8 cellular contexts compared by ENCODE assay signal in genomic region chrX:129540725-129541184, GRCh38. TPM values are rescaled to one million over a fixed set of nuclear protein-coding genes. Genes with fewer than 3 reads are reported as not detected.
DNase-seq lines count a peak whose midpoint lies in the region; ATAC-seq and TF ChIP-seq lines count a peak whose summit lies in the region.

No MANE protein-coding gene starts in this region.

- H3K27ac Mint-ChIP-seq in activated CD8-positive, alpha-beta T cell treated with anti-CD3 and anti-CD28 coated beads, Interleukin-2, amount 10 ng/mL, durations not matched to agents 7 days and 5 days: no peak overlapping the region

- H3K4me1 Mint-ChIP-seq in activated CD8-positive, alpha-beta T cell treated with anti-CD3 and anti-CD28 coated beads, Interleukin-2, amount 10 ng/mL, durations not matched to agents 7 days and 5 days (ENCODE audit: low read depth): peaks cover 2% of the 10 kb centered on the region

- peak overlapping the region; percentile 46 for H3K4me3 Mint-ChIP-seq in activated CD8-positive, alpha-beta T cell treated with anti-CD3 and anti-CD28 coated beads, Interleukin-2, amount 10 ng/mL, durations not matched to agents 7 days and 5 days

- H3K36me3 Mint-ChIP-seq in activated CD8-positive, alpha-beta T cell treated with anti-CD3 and anti-CD28 coated beads, Interleukin-2, amount 10 ng/mL, durations not matched to agents 7 days and 5 days (ENCODE audit: low read depth): no peaks in the 10 kb centered on the region

- POLR2A ChIA-PET in AG04449 (lab: Yijun Ruan, JAX): interaction anchor here (1.6 kb wide), 1 partner anchor 17 kb away, joined by 4 read pairs; the partner anchor contains the start of gene SMARCA1
- POLR2A ChIA-PET in activated CD8-positive, alpha-beta T cell treated with anti-CD3 and anti-CD28 coated beads, Interleukin-2, amount 10 ng/mL, durations not matched to agents 7 days and 5 days (lab: Charles Lee): no interaction called here

- peak overlapping the region; percentile 65 for H3K4me3 ChIP-seq in AG04449 (ENCODE audit: low read depth, low read length)
- H3K4me3 ChIP-seq in HUES48 (ENCODE audit: low read depth, low read length): peak overlapping the region; percentile 80

- DNase-seq in AG04449 (ENCODE audit: low read depth, low spot score): no peak
- DNase-seq in activated CD8-positive, alpha-beta T cell treated with anti-CD3 and anti-CD28 coated beads, Interleukin-2, amount 10 ng/mL, durations not matched to agents 7 days and 5 days: no peak
- DNase-seq in Right ventricle myocardium superior: peak; percentile 34
- DNase-seq in retina: peak; percentile 30
- DNase-seq in SW 1271 (lab: John Stamatoyannopoulos, UW): no peak
- DNase-seq in activated effector memory CD4-positive, alpha-beta T cell treated with anti-CD3 and anti-CD28 coated beads, Interleukin-2, amount 50 U/mL, for 16 hours: no peak

- peak; percentile 46 for ATAC-seq in GM19023 (IDR thresholded peaks at IDR 0.05; ENCODE audit: unreplicated experiment)
- peak; percentile 36 for ATAC-seq in activated CD8-positive, alpha-beta T cell treated with anti-CD3 and anti-CD28 coated beads, Interleukin-2, amount 10 ng/mL, durations not matched to agents 7 days and 5 days
- ATAC-seq in Right ventricle myocardium superior (ENCODE audit: poor library complexity): peak; percentile 58

- peaks cover 13% of the 10 kb centered on the region for H3K27me3 Mint-ChIP-seq in activated CD8-positive, alpha-beta T cell treated with anti-CD3 and anti-CD28 coated beads, Interleukin-2, amount 10 ng/mL, durations not matched to agents 7 days and 5 days (ENCODE audit: low read depth)

- CTCF ChIA-PET in AG04449 (lab: Yijun Ruan, JAX): interaction anchor here (0.7 to 1.0 kb wide), 5 partner anchors 10 to 18 kb away, joined by 3 to 8 read pairs (median 4); partner anchors contain the start of gene SMARCA1
- CTCF ChIA-PET in activated CD8-positive, alpha-beta T cell treated with anti-CD3 and anti-CD28 coated beads, Interleukin-2, amount 10 ng/mL, durations not matched to agents 7 days and 5 days (lab: Charles Lee): no interaction called here

- no peaks in the 10 kb centered on the region for H3K27me3 ChIP-seq in HUES48 (ENCODE audit: control insufficient read depth, insufficient read depth, low read length)

- no peaks in the 10 kb centered on the region for H3K9me3 ChIP-seq in HUES48 (ENCODE audit: control insufficient read depth, insufficient read depth, low read length)

- peak overlapping the region; percentile 74 for H3K9ac ChIP-seq in HUES48 (ENCODE audit: low read depth, low read length)

- no peak for TF ChIP-seq CTCF in AG04449 (IDR thresholded peaks at IDR 0.05; ENCODE audit: insufficient read depth, low read length, missing control alignments)

- peaks cover 25% of the 10 kb centered on the region for H3K36me3 ChIP-seq in HUES48 (ENCODE audit: control insufficient read depth, insufficient read depth, low read length)

- no peaks in the 10 kb centered on the region for H3K4me1 ChIP-seq in HUES48 (ENCODE audit: control insufficient read depth, insufficient read depth, low read length)

- intact Hi-C loops in Right ventricle myocardium superior (cut with DNase I): no loop called here

- H3K27ac ChIP-seq in HUES48 (ENCODE audit: low read depth, low read length): no peak overlapping the region

- H3K9me3 Mint-ChIP-seq in activated CD8-positive, alpha-beta T cell treated with anti-CD3 and anti-CD28 coated beads, Interleukin-2, amount 10 ng/mL, durations not matched to agents 7 days and 5 days (ENCODE audit: insufficient read depth): no peaks in the 10 kb centered on the region

RNA-seq across cellular contexts. Expression of gene OCRL, which starts 0.7 kb away (rescaled TPM):
- 1 to 10 TPM in 1 of 2 experiments, under 1 TPM in 1; 0.90 to 1.0 TPM for total RNA-seq in activated CD8-positive, alpha-beta T cell treated with anti-CD3 and anti-CD28 coated beads, Interleukin-2, amount 10 ng/mL, durations not matched to agents 7 days and 5 days
- total RNA-seq in Right ventricle myocardium superior: 9.4 TPM

RNA-seq across cellular contexts. Expression of gene SMARCA1, which starts 17.5 kb away (rescaled TPM):
- not detected for total RNA-seq in activated CD8-positive, alpha-beta T cell treated with anti-CD3 and anti-CD28 coated beads, Interleukin-2, amount 10 ng/mL, durations not matched to agents 7 days and 5 days
- 27.5 TPM for total RNA-seq in Right ventricle myocardium superior

Comparison
In these comparisons a context has a peak if more than half of its experiments do, and no peak if none do; other contexts are left out.
1. DNase-seq: peak in Right ventricle myocardium superior (single experiment) and retina (single experiment); none in AG04449 (single experiment), activated CD8-positive, alpha-beta T cell treated with anti-CD3 and anti-CD28 coated beads, Interleukin-2, amount 10 ng/mL, durations not matched to agents 7 days and 5 days (single experiment), SW 1271 (0 of 2) and activated effector memory CD4-positive, alpha-beta T cell treated with anti-CD3 and anti-CD28 coated beads, Interleukin-2, amount 50 U/mL, for 16 hours (single experiment).
2. RNA of gene SMARCA1, which starts 17.5 kb away (total RNA-seq): 27.5 TPM in Right ventricle myocardium superior (single experiment); not detected in activated CD8-positive, alpha-beta T cell treated with anti-CD3 and anti-CD28 coated beads, Interleukin-2, amount 10 ng/mL, durations not matched to agents 7 days and 5 days; every median in the first group is over 10 times any median in the second.
3. Peak in every context shown above with its lines, with median percentiles within 50 percentile points of each other: ATAC-seq.